In the genomic region with DNA sequence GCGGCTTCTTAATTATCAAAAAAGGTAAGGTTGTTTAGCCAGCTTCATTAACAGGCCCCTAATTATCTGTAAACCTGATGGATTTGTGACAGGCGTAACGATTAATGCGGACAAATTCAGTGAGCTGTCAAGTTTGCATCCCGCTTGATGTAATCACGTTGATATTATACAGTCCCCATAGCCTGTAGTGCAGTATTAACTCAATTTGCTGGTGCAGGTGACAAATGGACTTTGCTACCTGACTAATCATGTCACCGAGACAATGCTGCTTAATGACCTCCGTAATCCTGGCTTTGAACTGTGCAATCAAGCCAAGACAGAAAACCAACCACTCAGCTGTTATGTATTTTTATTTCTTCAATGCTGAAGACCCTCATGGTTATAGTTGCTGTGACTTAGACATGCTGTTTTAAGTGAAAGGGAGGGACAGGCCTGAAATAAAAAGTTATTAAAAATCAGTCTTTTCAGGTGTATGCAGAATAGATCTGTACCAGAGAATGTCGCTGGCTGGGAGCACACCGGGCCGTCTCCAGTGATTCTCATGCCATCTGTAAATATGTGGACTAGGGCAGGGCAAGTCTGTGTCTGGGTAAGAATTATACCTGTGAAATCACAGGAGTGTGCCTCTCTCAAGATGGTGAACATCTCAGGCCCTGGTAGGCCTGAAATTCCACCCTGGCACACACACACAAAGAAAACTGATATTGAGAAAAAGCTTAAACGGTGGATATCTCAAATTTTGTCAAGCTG, we compare ENCODE assay signal across 10 cellular contexts. TPM values are rescaled to one million over a fixed set of nuclear protein-coding genes. Genes with fewer than 3 reads are reported as not detected.
A peak's percentile ranks its signal among the peaks of the same experiment; 100 is the strongest.
DNase-seq lines count a peak whose midpoint lies in the region; ATAC-seq and TF ChIP-seq lines count a peak whose summit lies in the region.
"Had no signal": no experiment of that assay in that cellular context is flagged by ENCODE, and none has a peak within 500 bp of the region (broad histone marks: within the 10 kb centered on the region; RNA-seq: fewer than 3 reads in every experiment).

No MANE protein-coding gene starts in this region.

- H3K27ac ChIP-seq in Peyer's patch = peak overlapping the region in 3 of 4 donors; percentile 29 to 83 (median 78)
- peak overlapping the region; percentile 8 to 94 (median 88) for H3K27ac ChIP-seq in esophagus muscularis mucosa (replicated peaks in 1 of 4)
- peak overlapping the region; percentile 31 for H3K27ac ChIP-seq in rectal smooth muscle tissue (ENCODE audit: low read depth, low read length)
- no peak overlapping the region for H3K27ac ChIP-seq in brain microvascular endothelial cell

- intact Hi-C loops in esophagus muscularis mucosa (cut with DNase I) = loop anchor here (5.0 kb wide), 1 partner anchor 32 kb away; no protein-coding TSS in a partner anchor

- TF ChIP-seq EP300 in esophagus muscularis mucosa (IDR thresholded peaks at IDR 0.05) = no peak

- peaks cover 0 to 71% (median 16%) of the 10 kb centered on the region in 4 donors for H3K4me1 ChIP-seq in Peyer's patch
- H3K4me1 ChIP-seq in esophagus muscularis mucosa = peaks cover 51 to 79% (median 73%) of the 10 kb centered on the region in 4 donors
- peaks cover 14% of the 10 kb centered on the region for H3K4me1 ChIP-seq in rectal smooth muscle tissue (ENCODE audit: control insufficient read depth, insufficient read depth, low read length)

- TF ChIP-seq POLR2A in Peyer's patch (IDR thresholded peaks at IDR 0.05) (peak; percentile 38 to 63), esophagus muscularis mucosa (IDR thresholded peaks at IDR 0.05; ENCODE audit: low read depth) (no peak)

- H3K36me3 ChIP-seq in Peyer's patch = no peaks in the 10 kb centered on the region
- no peaks in the 10 kb centered on the region for H3K36me3 ChIP-seq in esophagus muscularis mucosa
- no peaks in the 10 kb centered on the region for H3K36me3 ChIP-seq in rectal smooth muscle tissue (ENCODE audit: control insufficient read depth, insufficient read depth, low read length)
- H3K36me3 ChIP-seq in brain microvascular endothelial cell (replicated peaks) = no peaks in the 10 kb centered on the region

- peak; percentile 51 for DNase-seq in NCI-H748 (lab: John Stamatoyannopoulos, UW; ENCODE audit: unreplicated experiment)
- no peak for DNase-seq in NCI-H748 treated with DMSO at 0.1 percent for 48 hours (lab: John Stamatoyannopoulos, UW)
- peak in 1 of 3 donors; percentile 79 for DNase-seq in Peyer's patch
- DNase-seq in esophagus muscularis mucosa (ENCODE audit: extremely low spot score) = peak; percentile 39
- no peak for DNase-seq in brain microvascular endothelial cell
- no peak for DNase-seq in GF-D8 (lab: John Stamatoyannopoulos, UW)
- DNase-seq: activated CD4-positive, alpha-beta T cell treated with anti-CD3 and anti-CD28 coated beads, Interleukin-2, amount 10 ng/mL, durations not matched to agents 24 days and 14 days; PC-3 had no signal

- TF ChIP-seq CTCF in Peyer's patch (IDR thresholded peaks at IDR 0.05) (no peak), esophagus muscularis mucosa (IDR thresholded peaks at IDR 0.05) (no peak), brain microvascular endothelial cell (IDR thresholded peaks at IDR 0.05; ENCODE audit: low read depth, low read length, missing control alignments) (no peak)

- H3K9me3 ChIP-seq in Peyer's patch = no peaks in the 10 kb centered on the region
- no peaks in the 10 kb centered on the region for H3K9me3 ChIP-seq in esophagus muscularis mucosa

- ATAC-seq in GM19023 (IDR thresholded peaks at IDR 0.05; ENCODE audit: unreplicated experiment) = no peak
- ATAC-seq: PC-3 had no signal

- 84% methylated on average over 12 of the region's 12 CpGs for WGBS in esophagus muscularis mucosa

- no peak overlapping the region for H3K9ac ChIP-seq in rectal smooth muscle tissue (ENCODE audit: low read length)

- H3K4me3 ChIP-seq in Peyer's patch = peak overlapping the region in 1 of 4 donors; percentile 20
- H3K4me3 ChIP-seq in esophagus muscularis mucosa = no peak overlapping the region
- H3K4me3 ChIP-seq in rectal smooth muscle tissue (ENCODE audit: low read length) = peak overlapping the region; percentile 7
- no peak overlapping the region for H3K4me3 ChIP-seq in brain microvascular endothelial cell (ENCODE audit: low read depth, low read length)

- no peaks in the 10 kb centered on the region for H3K27me3 ChIP-seq in Peyer's patch
- H3K27me3 ChIP-seq in esophagus muscularis mucosa = no peaks in the 10 kb centered on the region
- no peaks in the 10 kb centered on the region for H3K27me3 ChIP-seq in rectal smooth muscle tissue (ENCODE audit: control insufficient read depth, insufficient read depth, low read length)
- no peaks in the 10 kb centered on the region for H3K27me3 ChIP-seq in brain microvascular endothelial cell (replicated peaks)

- in situ Hi-C loops in brain microvascular endothelial cell (cut with HindIII; ENCODE audit: low pct_ligation_motif_present, low sequenced_read_pairs) = no loop called here

RNA-seq across cellular contexts. Expression of a gene that starts 4.3 kb away (rescaled TPM):
- total RNA-seq in Peyer's patch (10 to 100 TPM; 12.4 to 34.8 (median 28.4) TPM), esophagus muscularis mucosa (10 to 100 TPM; 17.9 to 41.7 (median 32.2) TPM)

RNA-seq across cellular contexts. Expression of a gene that starts 6.0 kb away (rescaled TPM):
- total RNA-seq in Peyer's patch (10 to 100 TPM; 19.6 to 24.1 (median 20.8) TPM), esophagus muscularis mucosa (10 to 100 TPM in 3 of 4 donors, 1 to 10 TPM in 1; 9.6 to 27.5 (median 20.1) TPM)

Comparison
In these comparisons a context has a peak if more than half of its experiments do, and no peak if none do; other contexts are left out.
1. DNase-seq: peak in NCI-H748 (single experiment) and esophagus muscularis mucosa (single experiment); none in NCI-H748 treated with DMSO at 0.1 percent for 48 hours (single experiment), brain microvascular endothelial cell (single experiment) and GF-D8 (single experiment).